ENCODE assay signal across 2 cellular contexts in genomic region chr19:48987323-48987722, GRCh38.
TF ChIP-seq lines count a peak whose summit lies in the region.

No MANE protein-coding gene starts in this region.

TF ChIP-seq in A549, 52 proteins besides CTCF, POLR2A, EP300 and RAD21:
- TF ChIP-seq SREBF2 (IDR thresholded peaks at IDR 0.05) (no peak), KDM5A (IDR thresholded peaks at IDR 0.05) (no peak), CBX2 (IDR thresholded peaks at IDR 0.05; ENCODE audit: borderline replicate concordance, low read depth) (no peak), SMC3 (IDR thresholded peaks at IDR 0.05) (no peak), BHLHE40 (IDR thresholded peaks at IDR 0.05; ENCODE audit: low read depth, low read length) (no peak), EHMT2 (IDR thresholded peaks at IDR 0.05; ENCODE audit: low read depth) (no peak), HEYL (CRISPR knock-in tag; IDR thresholded peaks at IDR 0.05) (no peak)

TF ChIP-seq in HCT116, 20 proteins besides CTCF, POLR2A, EP300 and RAD21:
- TF ChIP-seq SIN3A (IDR thresholded peaks at IDR 0.05; ENCODE audit: low read depth) (no peak), ELF1 (IDR thresholded peaks at IDR 0.05; ENCODE audit: borderline replicate concordance, low read depth) (no peak), ZFX (IDR thresholded peaks at IDR 0.05) (no peak), REST (IDR thresholded peaks at IDR 0.05; ENCODE audit: low read depth) (no peak), FOSL1 (IDR thresholded peaks at IDR 0.05; ENCODE audit: low read depth) (no peak), TCF7L2 (IDR thresholded peaks at IDR 0.05; ENCODE audit: borderline replicate concordance, extremely low read depth, insufficient read depth, insufficient read length) (no peak), EZH2 (IDR thresholded peaks at IDR 0.05) (no peak), YY1 (IDR thresholded peaks at IDR 0.05; ENCODE audit: extremely low read depth, insufficient replicate concordance, low read depth, low read length) (no peak), EGR1 (IDR thresholded peaks at IDR 0.05; ENCODE audit: low read depth) (no peak), SRF (IDR thresholded peaks at IDR 0.05; ENCODE audit: low read depth) (no peak), JUND (IDR thresholded peaks at IDR 0.05) (no peak), CEBPB (IDR thresholded peaks at IDR 0.05; ENCODE audit: low read depth) (no peak)
- TF ChIP-seq, protein P1, sequence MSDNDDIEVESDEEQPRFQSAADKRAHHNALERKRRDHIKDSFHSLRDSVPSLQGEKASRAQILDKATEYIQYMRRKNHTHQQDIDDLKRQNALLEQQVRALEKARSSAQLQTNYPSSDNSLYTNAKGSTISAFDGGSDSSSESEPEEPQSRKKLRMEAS (IDR thresholded peaks at IDR 0.05) = no peak
